18 cellular contexts compared by ENCODE assay signal in the genomic region with DNA sequence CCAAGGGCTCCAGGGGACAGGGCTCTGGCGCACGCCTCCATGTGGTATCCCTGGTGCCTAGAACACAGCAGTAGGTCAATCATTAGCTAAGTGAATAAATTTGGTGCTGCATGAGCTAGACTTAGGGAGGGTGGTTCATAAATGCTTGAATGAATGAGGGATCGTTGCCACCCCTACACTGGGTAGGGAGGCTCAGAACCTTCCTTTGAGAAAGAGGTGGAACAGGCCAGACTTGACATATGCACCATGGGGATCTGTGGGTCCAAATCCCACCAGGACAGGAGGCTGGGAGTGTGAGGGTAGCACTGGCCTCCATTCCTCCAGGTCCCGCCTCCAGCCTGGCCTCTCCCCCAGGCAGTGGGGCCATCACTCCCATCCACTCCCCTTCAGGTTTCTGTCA. TPM values are rescaled to one million over a fixed set of nuclear protein-coding genes. Genes with fewer than 3 reads are reported as not detected.
DNase-seq lines count a peak whose midpoint lies in the region; ATAC-seq and TF ChIP-seq lines count a peak whose summit lies in the region.
"Had no signal": no experiment of that assay in that cellular context is flagged by ENCODE, and none has a peak within 500 bp of the region (broad histone marks: within the 10 kb centered on the region; RNA-seq: fewer than 3 reads in every experiment).

No MANE protein-coding gene starts in this region.

- peaks cover 55% of the 10 kb centered on the region for H3K36me3 ChIP-seq in IMR-90 (ENCODE audit: control insufficient read depth, insufficient read depth, low read length)
- peaks cover 38 to 39% of the 10 kb centered on the region in 2 donors for H3K36me3 ChIP-seq in stomach smooth muscle (ENCODE audit: control insufficient read depth in 2 of 2, insufficient read depth in 2 of 2, low read length in 2 of 2)
- no peaks in the 10 kb centered on the region for H3K36me3 ChIP-seq in MM.1S (replicated peaks; ENCODE audit: insufficient read depth, low read length)

- no peak overlapping the region for H3K56ac ChIP-seq in IMR-90 (ENCODE audit: extremely low read depth, insufficient read depth, low read length)

- TF ChIP-seq CTCF in IMR-90 (conservative IDR thresholded peaks at IDR 0.05; ENCODE audit: low read depth, low read length) (no peak), brain (conservative IDR thresholded peaks at IDR 0.05) (no peak), mesothelial cell of epicardium (IDR thresholded peaks at IDR 0.05; ENCODE audit: unreplicated experiment) (no peak), MM.1S (IDR thresholded peaks at IDR 0.05; ENCODE audit: low read length) (no peak)

- DNase-seq in IMR-90 (no peak), mesothelial cell of epicardium (ENCODE audit: low spot score in 2 of 2, unreplicated experiment in 2 of 2) (no peak), erythroblast (lab: John Stamatoyannopoulos, UW) (no peak), SK-N-DZ (ENCODE audit: low spot score) (no peak), MM.1S (no peak)
- no peak for DNase-seq in activated CD8-positive, alpha-beta memory T cell treated with anti-CD3 and anti-CD28 coated beads, Interleukin-2, amount 50 U/mL, for 4 hours
- DNase-seq: COR-L47, DMS153, EL, H7, NCI-H1048, NCI-H1436 treated with DMSO at 0.1 percent for 48 hours, NCI-H510A treated with DMSO at 0.1 percent for 48 hours had no signal

- intact Hi-C loops in IMR-90 (cut with micrococcal nuclease): no loop called here

- no peaks in the 10 kb centered on the region for H3K9me2 ChIP-seq in MM.1S (replicated peaks; ENCODE audit: insufficient read depth, low read length)

- H2BK5ac ChIP-seq in IMR-90 (ENCODE audit: low read depth, low read length, poor library complexity, severe bottlenecking): no peak overlapping the region

- peak overlapping the region; percentile 39 for H2AK9ac ChIP-seq in IMR-90 (replicated peaks; ENCODE audit: low read depth, low read length, poor library complexity)

- H3K4me2 ChIP-seq in IMR-90 (ENCODE audit: low read depth, low read length) (no peak overlapping the region), MM.1S (ENCODE audit: low read depth, low read length) (no peak overlapping the region)

- H4K8ac ChIP-seq in IMR-90 (ENCODE audit: low read depth in 2 of 2, low read length in 2 of 2): no peak overlapping the region

- TF ChIP-seq RAD21 in IMR-90 (IDR thresholded peaks at IDR 0.05; ENCODE audit: low read length): no peak

- H4K20me1 ChIP-seq in IMR-90 (ENCODE audit: insufficient read depth, low read length) (peaks cover 17% of the 10 kb centered on the region; the same call in 1 of the 2 replicates), MM.1S (ENCODE audit: insufficient read depth, low read length) (no peaks in the 10 kb centered on the region)

- H2BK15ac ChIP-seq in IMR-90 (ENCODE audit: low read depth, low read length): no peak overlapping the region

- H3K4ac ChIP-seq in IMR-90 (ENCODE audit: low read depth, low read length): no peak overlapping the region

- no peak overlapping the region for H3K18ac ChIP-seq in IMR-90 (ENCODE audit: low read depth, low read length)

- dilution Hi-C loops in IMR-90 (cut with HindIII; ENCODE audit: low sequenced_read_pairs, unreplicated experiment): no loop called here

- no peak overlapping the region for H4K91ac ChIP-seq in IMR-90 (ENCODE audit: insufficient read depth, low read depth, low read length)

- no peak overlapping the region for H2AK5ac ChIP-seq in IMR-90 (ENCODE audit: low read depth, low read length)

- no peak overlapping the region for H2BK120ac ChIP-seq in IMR-90 (ENCODE audit: low read depth, low read length)

- CTCF ChIA-PET in IMR-90 (lab: Yijun Ruan, JAX): no interaction called here

- H3K27ac ChIP-seq in IMR-90 (ENCODE audit: insufficient read depth, low read length) (no peak overlapping the region), stomach smooth muscle (ENCODE audit: low read length) (peak overlapping the region; percentile 100), MM.1S (ENCODE audit: low read length) (no peak overlapping the region)

- H3K27me3 Mint-ChIP-seq in brain: peaks cover 4% of the 10 kb centered on the region
- no peaks in the 10 kb centered on the region for H3K27me3 Mint-ChIP-seq in mesothelial cell of epicardium (ENCODE audit: low read depth)

- peak overlapping the region in 3 of 5 experiments; percentile 26 to 84 (median 41) for H3K27ac Mint-ChIP-seq in brain
- H3K27ac Mint-ChIP-seq in mesothelial cell of epicardium: peak overlapping the region; percentile 99

- H3K4me3 ChIP-seq in IMR-90 (ENCODE audit: insufficient read depth, low read depth, low read length) (no peak overlapping the region), stomach smooth muscle (ENCODE audit: low read length in 2 of 2) (no peak overlapping the region), MM.1S (ENCODE audit: low read length) (no peak overlapping the region)
- H3K4me3 ChIP-seq: Peyer's patch had no signal

- no peaks in the 10 kb centered on the region for H3F3A ChIP-seq in MM.1S (ENCODE audit: insufficient read depth, low read length)

- H3K36me3 Mint-ChIP-seq in brain: peaks cover 5% of the 10 kb centered on the region
- peaks cover 16% of the 10 kb centered on the region for H3K36me3 Mint-ChIP-seq in mesothelial cell of epicardium

- H3K14ac ChIP-seq in IMR-90 (replicated peaks; ENCODE audit: low read depth, low read length): no peak overlapping the region

- H3K23ac ChIP-seq in IMR-90 (ENCODE audit: low read depth, low read length): no peak overlapping the region

- H3K9ac ChIP-seq in IMR-90 (ENCODE audit: low read depth, low read length) (no peak overlapping the region), stomach smooth muscle (ENCODE audit: low read length in 2 of 2) (peak overlapping the region in 1 of 2 donors; percentile 51), MM.1S (ENCODE audit: low read length) (no peak overlapping the region)

- TF ChIP-seq POLR2A in IMR-90 (IDR thresholded peaks at IDR 0.05; ENCODE audit: low read depth, low read length): no peak
- no peak for TF ChIP-seq POLR2A in erythroblast (IDR thresholded peaks at IDR 0.05; ENCODE audit: low read length)

- POLR2A ChIA-PET in IMR-90 (lab: Charles Lee; ENCODE audit: unreplicated experiment): interaction anchor here (0.6 kb wide), 1 partner anchor 9 kb away, joined by 4 read pairs; no protein-coding TSS in a partner anchor

- H2AFZ ChIP-seq in IMR-90 (replicated peaks; ENCODE audit: low read length, poor library complexity) (no peak overlapping the region), MM.1S (ENCODE audit: low read length) (no peak overlapping the region)

- H3K9me3 ChIP-seq in IMR-90 (ENCODE audit: control insufficient read depth, insufficient read depth, low read length): no peaks in the 10 kb centered on the region
- no peaks in the 10 kb centered on the region for H3K9me3 ChIP-seq in stomach smooth muscle (ENCODE audit: control insufficient read depth in 2 of 2, low read length in 2 of 2)
- H3K9me3 ChIP-seq in MM.1S (replicated peaks; ENCODE audit: insufficient read depth, low read length): no peaks in the 10 kb centered on the region
- H3K9me3 ChIP-seq: Peyer's patch had no signal

- BruUV-seq in IMR-90 (replicated peaks; lab: Mats Ljungman, UMichigan): no TSS peak

- H3K4me1 Mint-ChIP-seq in brain: peaks cover 12% of the 10 kb centered on the region
- peaks cover 39% of the 10 kb centered on the region for H3K4me1 Mint-ChIP-seq in mesothelial cell of epicardium

- H3K79me1 ChIP-seq in IMR-90 (ENCODE audit: low read depth in 1 of 2, low read length in 2 of 2): peaks cover 46 to 80% of the 10 kb centered on the region in 2 experiments

- H3K9me3 Mint-ChIP-seq in brain: no peaks in the 10 kb centered on the region
- H3K9me3 Mint-ChIP-seq in mesothelial cell of epicardium: no peaks in the 10 kb centered on the region

- no peak overlapping the region for H4K5ac ChIP-seq in IMR-90 (ENCODE audit: low read depth, low read length)

- H3K27me3 ChIP-seq in IMR-90 (ENCODE audit: control insufficient read depth, insufficient read depth, low read length): no peaks in the 10 kb centered on the region
- H3K27me3 ChIP-seq in stomach smooth muscle (ENCODE audit: control insufficient read depth in 1 of 2, insufficient read depth in 2 of 2, low read length in 2 of 2): no peaks in the 10 kb centered on the region
- H3K27me3 ChIP-seq in MM.1S (replicated peaks; ENCODE audit: insufficient read depth, low read length): no peaks in the 10 kb centered on the region
- H3K27me3 ChIP-seq: Peyer's patch had no signal

- peaks cover 36% of the 10 kb centered on the region for H3K9me1 ChIP-seq in IMR-90 (ENCODE audit: insufficient read depth, low read length)

- no peak for ATAC-seq in IMR-90 (ENCODE audit: low read depth)

- H3K4me3 Mint-ChIP-seq in brain: no peak overlapping the region
- H3K4me3 Mint-ChIP-seq in mesothelial cell of epicardium: no peak overlapping the region

- WGBS in IMR-90 (ENCODE audit: extremely low coverage in 2 of 2, insufficient read length in 1 of 2), 2 experiments: no CpG with 5 or more reads among the region's 4 CpGs

- no peaks in the 10 kb centered on the region for H3K79me2 ChIP-seq in MM.1S (ENCODE audit: low read length)

- no peak overlapping the region for H2BK20ac ChIP-seq in IMR-90 (ENCODE audit: low read depth, low read length)

- peaks cover 25% of the 10 kb centered on the region for H3K4me1 ChIP-seq in IMR-90 (ENCODE audit: control insufficient read depth, insufficient read depth, low read length)
- H3K4me1 ChIP-seq in stomach smooth muscle (ENCODE audit: control insufficient read depth, insufficient read depth, low read length): peaks cover 64% of the 10 kb centered on the region
- no peaks in the 10 kb centered on the region for H3K4me1 ChIP-seq in MM.1S (ENCODE audit: low read length)

- in situ Hi-C loops in IMR-90 (cut with MboI; ENCODE audit: low sequenced_read_pairs): no loop called here

RNA-seq across cellular contexts. Expression of a gene that starts 13.8 kb away (rescaled TPM):
- 5.0 and 5.2 TPM in 2 replicates for total RNA-seq in IMR-90 (2012; rRNA removed)
- polyA plus RNA-seq in IMR-90 (2012; rRNA removed): 25.0 and 28.0 TPM in 2 replicates
- 16.6 and 30.2 TPM in 2 replicates for polyA plus RNA-seq in IMR-90 (2012; cell fraction: cytosol; rRNA removed)
- polyA plus RNA-seq in IMR-90 (2012; cell fraction: nucleus; rRNA removed; ENCODE audit: low replicate concordance): 49.5 and 83.0 TPM in 2 replicates
- 8.9 TPM for polyA plus RNA-seq in brain (ENCODE audit: insufficient read depth, low read depth, low replicate concordance)
- total RNA-seq in mesothelial cell of epicardium: 88.2 to 91.8 TPM (median 91.4 TPM) in 3 replicates
- polyA plus RNA-seq in SK-N-DZ (2014; cell fraction: cytosol; rRNA removed): 8.2 and 9.6 TPM in 2 replicates
- polyA plus RNA-seq in SK-N-DZ (2014; cell fraction: nucleus; rRNA removed): 12.2 and 15.4 TPM in 2 replicates

RNA-seq across cellular contexts. Expression of a gene that starts 14.9 kb away (rescaled TPM):
- total RNA-seq in IMR-90 (2012; rRNA removed): 1,746 and 2,310 TPM in 2 replicates
- polyA plus RNA-seq in IMR-90 (2012; rRNA removed): 3,153 and 3,261 TPM in 2 replicates
- 1,705 and 1,838 TPM in 2 replicates for polyA plus RNA-seq in IMR-90 (2012; cell fraction: cytosol; rRNA removed)
- 1,133 and 1,323 TPM in 2 replicates for polyA plus RNA-seq in IMR-90 (2012; cell fraction: nucleus; rRNA removed; ENCODE audit: low replicate concordance)
- 1,660 TPM for polyA plus RNA-seq in brain (ENCODE audit: insufficient read depth, low read depth, low replicate concordance)
- 1,840 to 1,922 TPM (median 1,906 TPM) in 3 replicates for total RNA-seq in mesothelial cell of epicardium
- 1,786 and 2,097 TPM in 2 replicates for polyA plus RNA-seq in SK-N-DZ (2014; cell fraction: cytosol; rRNA removed)
- 1,399 and 1,465 TPM in 2 replicates for polyA plus RNA-seq in SK-N-DZ (2014; cell fraction: nucleus; rRNA removed)

RNA-seq across cellular contexts. Expression of a gene that starts 29.6 kb away (rescaled TPM):
- total RNA-seq in IMR-90 (2012; rRNA removed) (not detected in 2 replicates), mesothelial cell of epicardium (17.5 to 17.7 TPM (median 17.6 TPM) in 3 replicates)
- polyA plus RNA-seq in IMR-90 (2012; rRNA removed) (not detected in 2 replicates), brain (ENCODE audit: insufficient read depth, low read depth, low replicate concordance) (not detected)
- not detected in 2 replicates for polyA plus RNA-seq in IMR-90 (2012; cell fraction: cytosol; rRNA removed)
- not detected in 2 replicates for polyA plus RNA-seq in IMR-90 (2012; cell fraction: nucleus; rRNA removed; ENCODE audit: low replicate concordance)
- polyA plus RNA-seq in SK-N-DZ (2014; cell fraction: cytosol; rRNA removed): not detected in 2 replicates
- polyA plus RNA-seq in SK-N-DZ (2014; cell fraction: nucleus; rRNA removed): 0.26 and 0.68 TPM in 2 replicates
- total RNA-seq: HT1080, Peyer's patch, Right ventricle myocardium superior had no signal

RNA-seq across cellular contexts. Expression of a gene that starts 30.9 kb away (rescaled TPM):
- total RNA-seq in IMR-90 (2012; rRNA removed) (7.5 and 9.1 TPM in 2 replicates), mesothelial cell of epicardium (7.0 to 8.5 TPM (median 8.0 TPM) in 3 replicates)
- polyA plus RNA-seq in IMR-90 (2012; rRNA removed) (6.8 and 7.1 TPM in 2 replicates), brain (ENCODE audit: insufficient read depth, low read depth, low replicate concordance) (20.9 TPM)
- polyA plus RNA-seq in IMR-90 (2012; cell fraction: cytosol; rRNA removed): 4.5 and 6.8 TPM in 2 replicates
- polyA plus RNA-seq in IMR-90 (2012; cell fraction: nucleus; rRNA removed; ENCODE audit: low replicate concordance): 5.0 and 6.6 TPM in 2 replicates
- polyA plus RNA-seq in SK-N-DZ (2014; cell fraction: cytosol; rRNA removed): 20.3 and 25.9 TPM in 2 replicates
- polyA plus RNA-seq in SK-N-DZ (2014; cell fraction: nucleus; rRNA removed): 16.8 TPM in 2 replicates

Comparison
In these comparisons a context has a peak if more than half of its experiments do, and no peak if none do; other contexts are left out.
1. RNA of a gene that starts 13.8 kb away (total RNA-seq): 88.2 to 91.8 TPM in mesothelial cell of epicardium; 5.0 to 5.2 TPM in IMR-90; every median in the first group is over 10 times any median in the second.
2. RNA of a gene that starts 29.6 kb away (total RNA-seq): 17.5 to 17.7 TPM in mesothelial cell of epicardium; not detected in IMR-90; every median in the first group is over 10 times any median in the second.